ENCODE assay signal across 9 cellular contexts in the genomic region with DNA sequence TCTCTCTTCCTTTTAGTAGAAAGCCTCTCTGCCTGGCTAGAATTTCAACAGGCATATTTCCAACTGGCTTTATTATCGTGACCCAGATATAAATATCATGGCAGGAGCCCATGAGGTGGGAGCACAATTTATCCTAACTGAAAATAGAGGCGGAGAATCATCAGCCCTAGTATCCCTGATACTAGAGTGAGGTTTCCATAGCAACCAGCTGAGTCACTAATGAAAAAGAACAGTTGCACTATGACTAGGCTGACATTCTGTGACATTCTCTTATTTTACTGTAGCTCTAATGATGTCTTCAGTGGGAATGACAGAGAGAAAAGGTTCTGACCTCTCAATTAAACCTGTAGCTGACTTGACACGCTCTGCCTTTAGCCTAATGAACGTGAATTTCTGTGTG.
DNase-seq lines count a peak whose midpoint lies in the region; ATAC-seq, FAIRE-seq and TF ChIP-seq lines count a peak whose summit lies in the region.
"Had no signal": no experiment of that assay in that cellular context is flagged by ENCODE, and none has a peak within 500 bp of the region (broad histone marks: within the 10 kb centered on the region; RNA-seq: fewer than 3 reads in every experiment).

No MANE protein-coding gene starts in this region.

- in situ Hi-C loops in SK-MEL-5 (cut with HindIII; ENCODE audit: low pct_unique_long_range_greater_than_20kb, low sequenced_read_pairs) = no loop called here

- intact Hi-C loops in colonic mucosa (cut with DNase I) = no loop called here

- no peak for TF ChIP-seq CTCF in colonic mucosa (IDR thresholded peaks at IDR 0.05)

- no peaks in the 10 kb centered on the region for H3K27me3 ChIP-seq in colonic mucosa

- peak; percentile 36 for FAIRE-seq in GM18507 (lab: Jason Lieb, UNC)

- H3K9me3 ChIP-seq in colonic mucosa = no peaks in the 10 kb centered on the region

- no peaks in the 10 kb centered on the region for H3K36me3 ChIP-seq in colonic mucosa

- no peak overlapping the region for H3K4me3 ChIP-seq in colonic mucosa

- peak; percentile 72 for ATAC-seq in HG02884 (IDR thresholded peaks at IDR 0.05; ENCODE audit: unreplicated experiment)
- ATAC-seq in GM21526 (IDR thresholded peaks at IDR 0.05; ENCODE audit: low FRiP score, unreplicated experiment) = no peak

- no peak overlapping the region for H3K27ac ChIP-seq in colonic mucosa

- DNase-seq in GM18507 (ENCODE audit: extremely low spot score, insufficient read length, low read depth) (no peak), SK-MEL-5 (ENCODE audit: low read depth, low spot score) (peak; percentile 7), myocyte (ENCODE audit: low read depth) (peak; percentile 76), colonic mucosa (no peak), NCI-H526 treated with DMSO at 0.1 percent for 48 hours (lab: John Stamatoyannopoulos, UW) (no peak)
- DNase-seq in activated effector memory CD4-positive, alpha-beta T cell treated with anti-CD3 and anti-CD28 coated beads, Interleukin-2, amount 50 U/mL, for 16 hours = no peak
- DNase-seq: activated naive CD8-positive, alpha-beta T cell treated with anti-CD3 and anti-CD28 coated beads, Interleukin-2, amount 10 ng/mL, durations not matched to agents 7 days and 5 days had no signal

- no peaks in the 10 kb centered on the region for H3K4me1 ChIP-seq in colonic mucosa

- H3K9ac ChIP-seq in colonic mucosa (ENCODE audit: low read depth in 2 of 2, low read length in 2 of 2) = no peak overlapping the region

Comparison
In these comparisons a context has a peak if more than half of its experiments do, and no peak if none do; other contexts are left out.
1. DNase-seq: peak in SK-MEL-5 (single experiment) and myocyte (single experiment); none in GM18507 (single experiment), colonic mucosa (single experiment), activated effector memory CD4-positive, alpha-beta T cell treated with anti-CD3 and anti-CD28 coated beads, Interleukin-2, amount 50 U/mL, for 16 hours (single experiment) and NCI-H526 treated with DMSO at 0.1 percent for 48 hours (single experiment).